1 cellular context compared by ENCODE assay signal in genomic region chr14:105527381-105528196, GRCh38.
TF ChIP-seq lines count a peak whose summit lies in the region.

No MANE protein-coding gene starts in this region.

TF ChIP-seq in HCT116, 20 proteins besides CTCF, POLR2A, EP300 and RAD21 (continued from another document):
- TF ChIP-seq MAX (IDR thresholded peaks at IDR 0.05) (no peak), REST (IDR thresholded peaks at IDR 0.05; ENCODE audit: low read depth) (no peak), EZH2phosphoT487 (IDR thresholded peaks at IDR 0.05; ENCODE audit: borderline replicate concordance) (no peak), SRF (IDR thresholded peaks at IDR 0.05; ENCODE audit: low read depth) (no peak), CEBPB (IDR thresholded peaks at IDR 0.05; ENCODE audit: low read depth) (no peak), FOSL1 (IDR thresholded peaks at IDR 0.05; ENCODE audit: low read depth) (no peak)
